8 cellular contexts compared by ENCODE assay signal in genomic region chr1:52054496-52055065, GRCh38. TPM values are rescaled to one million over a fixed set of nuclear protein-coding genes. Genes with fewer than 3 reads are reported as not detected.
DNase-seq lines count a peak whose midpoint lies in the region; ATAC-seq and TF ChIP-seq lines count a peak whose summit lies in the region.

No MANE protein-coding gene starts in this region.

- no peaks in the 10 kb centered on the region for H3K27me3 Mint-ChIP-seq in CD4-positive, alpha-beta memory T cell

- peaks cover 43% of the 10 kb centered on the region for H3K4me1 ChIP-seq in CD4-positive, alpha-beta memory T cell (ENCODE audit: insufficient read depth, low read length)
- H3K4me1 ChIP-seq in OCI-LY1 (ENCODE audit: insufficient read depth, low read length, severe bottlenecking): peaks cover 40% of the 10 kb centered on the region
- H3K4me1 ChIP-seq in ectodermal cell (ENCODE audit: control insufficient read depth, insufficient read depth, low read length): peaks cover 7% of the 10 kb centered on the region
- H3K4me1 ChIP-seq in neuron (ENCODE audit: insufficient read depth, low read length): peaks cover 30% of the 10 kb centered on the region

- in situ Hi-C loops in KBM-7 (cut with MboI; ENCODE audit: low pct_unique_long_range_greater_than_20kb, low sequenced_read_pairs): no loop called here

- H3K9me3 Mint-ChIP-seq in CD4-positive, alpha-beta memory T cell: peaks cover 0 to 4% (median 0%) of the 10 kb centered on the region in 8 donors

- peak overlapping the region; percentile 88 for H3K27ac ChIP-seq in CD4-positive, alpha-beta memory T cell (ENCODE audit: low read depth, low read length)
- H3K27ac ChIP-seq in OCI-LY1 (ENCODE audit: low read depth, low read length, poor library complexity, severe bottlenecking) (peak overlapping the region; percentile 72), ectodermal cell (ENCODE audit: insufficient read depth, low read depth, low read length, poor library complexity, severe bottlenecking) (peak overlapping the region; percentile 93)

- H3K4me1 Mint-ChIP-seq in CD4-positive, alpha-beta memory T cell: peaks cover 38 to 71% (median 54%) of the 10 kb centered on the region in 4 donors

- H3K27ac Mint-ChIP-seq in CD4-positive, alpha-beta memory T cell: peak overlapping the region; percentile 84 to 98 (median 96)

- no peaks in the 10 kb centered on the region for H3K9me2 ChIP-seq in OCI-LY1 (ENCODE audit: low read depth, low read length)

- H4K20me1 ChIP-seq in OCI-LY1 (ENCODE audit: insufficient read depth, low read length): no peaks in the 10 kb centered on the region

- intact Hi-C loops in CD4-positive, alpha-beta memory T cell (cut with micrococcal nuclease): loop anchor here (2.0 kb wide), 1 partner anchor 86 kb away; no protein-coding TSS in a partner anchor

- no peaks in the 10 kb centered on the region for H3K27me3 ChIP-seq in CD4-positive, alpha-beta memory T cell (ENCODE audit: insufficient read depth, low read length)
- H3K27me3 ChIP-seq in OCI-LY1 (ENCODE audit: insufficient read depth, low read length): no peaks in the 10 kb centered on the region
- H3K27me3 ChIP-seq in ectodermal cell (ENCODE audit: control insufficient read depth, insufficient read depth, low read length, poor library complexity, severe bottlenecking): no peaks in the 10 kb centered on the region
- no peaks in the 10 kb centered on the region for H3K27me3 ChIP-seq in neuron (ENCODE audit: insufficient read depth, low read length)

- no peak for TF ChIP-seq CTCF in OCI-LY1 (IDR thresholded peaks at IDR 0.05; ENCODE audit: low read length)

- H3K9me3 ChIP-seq in CD4-positive, alpha-beta memory T cell (ENCODE audit: control insufficient read depth in 1 of 2, low read length in 2 of 2): no peaks in the 10 kb centered on the region
- H3K9me3 ChIP-seq in OCI-LY1 (ENCODE audit: low read length) (no peaks in the 10 kb centered on the region), ectodermal cell (ENCODE audit: control insufficient read depth, low read length) (no peaks in the 10 kb centered on the region), neuron (ENCODE audit: low read length) (no peaks in the 10 kb centered on the region)

- peak overlapping the region; percentile 87 for H3K4me2 ChIP-seq in OCI-LY1 (ENCODE audit: low read length)

- peak overlapping the region; percentile 95 for H3K9ac ChIP-seq in OCI-LY1 (ENCODE audit: low read length)

- H3F3A ChIP-seq in OCI-LY1 (ENCODE audit: insufficient read depth, low read length): no peaks in the 10 kb centered on the region

- POLR2A ChIA-PET in CD4-positive, alpha-beta memory T cell (lab: Charles Lee; ENCODE audit: partially characterized antibody): interaction anchor here (1.1 to 5.3 kb wide), 8 partner anchors 20 to 819 kb away, joined by 3 to 67 read pairs (median 4); partner anchors contain the start of genes CC2D1B, KTI12, RNF11 and TUT4

- peak overlapping the region; percentile 98 to 100 (median 98) for H3K4me3 Mint-ChIP-seq in CD4-positive, alpha-beta memory T cell

- no peak for ATAC-seq in GM19351 (IDR thresholded peaks at IDR 0.05; ENCODE audit: unreplicated experiment)

- H2AFZ ChIP-seq in OCI-LY1 (ENCODE audit: low read length) (no peak overlapping the region), neuron (ENCODE audit: low read depth, low read length) (peak overlapping the region; percentile 65)

- peak overlapping the region; percentile 81 to 92 for H3K4me3 ChIP-seq in CD4-positive, alpha-beta memory T cell (ENCODE audit: low read length in 2 of 2)
- H3K4me3 ChIP-seq in OCI-LY1 (ENCODE audit: low read depth, low read length, poor library complexity, severe bottlenecking): peak overlapping the region; percentile 91
- peak overlapping the region; percentile 75 for H3K4me3 ChIP-seq in ectodermal cell (ENCODE audit: insufficient read depth, low read depth, low read length)
- H3K4me3 ChIP-seq in neuron (ENCODE audit: low read length): peak overlapping the region; percentile 69

- H3K79me2 ChIP-seq in OCI-LY1 (ENCODE audit: insufficient read depth, low read length): peaks cover 41% of the 10 kb centered on the region

- CTCF ChIA-PET in CD4-positive, alpha-beta memory T cell (lab: Charles Lee; ENCODE audit: partially characterized antibody): no interaction called here

- no peak for DNase-seq in CD4-positive, alpha-beta memory T cell
- DNase-seq in NCI-H774 (lab: John Stamatoyannopoulos, UW) (no peak), NCI-H1048 (lab: John Stamatoyannopoulos, UW) (no peak), KBM-7 (no peak)

- WGBS in ectodermal cell, 2 experiments: 2% methylated on average over 12 to 13 of the region's 13 CpGs

- H3K36me3 Mint-ChIP-seq in CD4-positive, alpha-beta memory T cell: peaks cover 3 to 40% of the 10 kb centered on the region in 2 donors

- no peaks in the 10 kb centered on the region for H3K36me3 ChIP-seq in CD4-positive, alpha-beta memory T cell (ENCODE audit: insufficient read depth, low read length)
- H3K36me3 ChIP-seq in OCI-LY1 (ENCODE audit: insufficient read depth, low read length) (peaks cover 14% of the 10 kb centered on the region; the same call in 1 of the 2 replicates), ectodermal cell (ENCODE audit: control insufficient read depth, insufficient read depth, low read length) (peaks cover under 1% of the 10 kb centered on the region), neuron (ENCODE audit: insufficient read depth, low read length) (peaks cover 21% of the 10 kb centered on the region)

RNA-seq across cellular contexts. Expression of gene TXNDC12, which starts 0.4 kb away (rescaled TPM):
- total RNA-seq in CD4-positive, alpha-beta memory T cell: 10 to 100 TPM; 39.9 to 41.3 TPM
- 100 to 1,000 TPM in 1 of 2 donors, 10 to 100 TPM in 1; 78.8 to 111 TPM for polyA plus RNA-seq in CD4-positive, alpha-beta memory T cell
- polyA plus RNA-seq in ectodermal cell (2013, experiment 1 of 4): 76.2 TPM
- 67.5 TPM for polyA plus RNA-seq in ectodermal cell (2013, experiment 2 of 4)
- 62.4 TPM for polyA plus RNA-seq in ectodermal cell (2013, experiment 3 of 4)
- polyA plus RNA-seq in ectodermal cell (2013, experiment 4 of 4): 65.5 TPM

RNA-seq across cellular contexts. Expression of gene BTF3L4, which starts 1.5 kb away (rescaled TPM):
- 10 to 100 TPM; 30.4 to 34.6 TPM for total RNA-seq in CD4-positive, alpha-beta memory T cell
- 10 to 100 TPM; 60.7 to 91.2 TPM for polyA plus RNA-seq in CD4-positive, alpha-beta memory T cell
- polyA plus RNA-seq in ectodermal cell (2013, experiment 1 of 4): 132 TPM
- 132 TPM for polyA plus RNA-seq in ectodermal cell (2013, experiment 2 of 4)
- polyA plus RNA-seq in ectodermal cell (2013, experiment 3 of 4): 103 TPM
- polyA plus RNA-seq in ectodermal cell (2013, experiment 4 of 4): 105 TPM

RNA-seq across cellular contexts. Expression of gene KTI12, which starts 21.0 kb away (rescaled TPM):
- total RNA-seq in CD4-positive, alpha-beta memory T cell: 10 to 100 TPM; 14.0 to 15.6 TPM
- 10 to 100 TPM; 26.6 to 43.5 TPM for polyA plus RNA-seq in CD4-positive, alpha-beta memory T cell
- polyA plus RNA-seq in ectodermal cell (2013, experiment 1 of 4): 7.9 TPM
- 8.7 TPM for polyA plus RNA-seq in ectodermal cell (2013, experiment 2 of 4)
- 6.3 TPM for polyA plus RNA-seq in ectodermal cell (2013, experiment 3 of 4)
- polyA plus RNA-seq in ectodermal cell (2013, experiment 4 of 4): 6.0 TPM
